1 cellular context compared by ENCODE assay signal in the genomic region with DNA sequence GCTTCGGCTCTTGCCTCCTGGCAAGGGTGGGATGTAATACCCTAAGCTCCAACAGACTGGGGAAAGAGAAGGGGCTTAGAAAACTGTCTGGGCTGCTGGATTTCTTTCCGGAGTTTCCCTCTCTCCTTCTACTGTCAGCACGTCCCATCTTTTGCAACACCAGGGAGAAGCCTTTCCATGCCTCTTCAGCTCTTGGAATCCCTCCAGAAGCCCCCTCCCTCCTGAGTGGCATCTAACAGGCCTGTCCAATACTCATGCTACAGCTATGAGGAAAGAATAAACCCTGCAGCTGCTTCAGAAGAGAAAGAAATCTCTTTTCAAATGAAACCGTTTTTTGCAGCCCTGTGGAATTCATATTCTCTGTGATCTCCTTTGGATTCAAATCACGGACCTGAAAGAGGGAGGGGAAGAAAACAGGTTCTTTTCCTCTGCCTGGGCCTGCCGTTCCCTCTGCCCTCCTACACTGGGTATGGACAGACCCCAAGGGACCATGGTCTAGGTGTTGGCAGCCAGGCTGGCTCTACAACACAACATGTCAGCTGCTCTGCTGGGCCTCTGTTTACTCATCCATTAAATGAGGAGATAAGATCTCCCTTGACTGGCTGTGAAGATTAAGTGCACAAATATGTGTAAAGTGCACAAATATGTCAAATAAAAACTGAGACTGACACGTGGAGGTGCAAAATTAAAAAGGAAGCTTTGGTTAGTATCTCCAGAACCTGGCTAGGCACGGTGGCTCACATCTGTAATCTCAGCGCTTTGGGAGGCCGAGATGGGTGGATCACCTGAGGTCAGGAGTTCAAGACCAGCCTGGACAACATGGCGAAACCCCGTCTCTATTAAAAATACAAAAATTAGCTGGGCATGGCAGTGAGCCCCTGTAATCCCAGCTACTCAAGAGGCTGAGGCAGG.
TF ChIP-seq lines count a peak whose summit lies in the region.

No MANE protein-coding gene starts in this region.

TF ChIP-seq in WTC11, 78 proteins besides CTCF, POLR2A, EP300 and RAD21 (continued from another document):
- TF ChIP-seq, protein P1, sequence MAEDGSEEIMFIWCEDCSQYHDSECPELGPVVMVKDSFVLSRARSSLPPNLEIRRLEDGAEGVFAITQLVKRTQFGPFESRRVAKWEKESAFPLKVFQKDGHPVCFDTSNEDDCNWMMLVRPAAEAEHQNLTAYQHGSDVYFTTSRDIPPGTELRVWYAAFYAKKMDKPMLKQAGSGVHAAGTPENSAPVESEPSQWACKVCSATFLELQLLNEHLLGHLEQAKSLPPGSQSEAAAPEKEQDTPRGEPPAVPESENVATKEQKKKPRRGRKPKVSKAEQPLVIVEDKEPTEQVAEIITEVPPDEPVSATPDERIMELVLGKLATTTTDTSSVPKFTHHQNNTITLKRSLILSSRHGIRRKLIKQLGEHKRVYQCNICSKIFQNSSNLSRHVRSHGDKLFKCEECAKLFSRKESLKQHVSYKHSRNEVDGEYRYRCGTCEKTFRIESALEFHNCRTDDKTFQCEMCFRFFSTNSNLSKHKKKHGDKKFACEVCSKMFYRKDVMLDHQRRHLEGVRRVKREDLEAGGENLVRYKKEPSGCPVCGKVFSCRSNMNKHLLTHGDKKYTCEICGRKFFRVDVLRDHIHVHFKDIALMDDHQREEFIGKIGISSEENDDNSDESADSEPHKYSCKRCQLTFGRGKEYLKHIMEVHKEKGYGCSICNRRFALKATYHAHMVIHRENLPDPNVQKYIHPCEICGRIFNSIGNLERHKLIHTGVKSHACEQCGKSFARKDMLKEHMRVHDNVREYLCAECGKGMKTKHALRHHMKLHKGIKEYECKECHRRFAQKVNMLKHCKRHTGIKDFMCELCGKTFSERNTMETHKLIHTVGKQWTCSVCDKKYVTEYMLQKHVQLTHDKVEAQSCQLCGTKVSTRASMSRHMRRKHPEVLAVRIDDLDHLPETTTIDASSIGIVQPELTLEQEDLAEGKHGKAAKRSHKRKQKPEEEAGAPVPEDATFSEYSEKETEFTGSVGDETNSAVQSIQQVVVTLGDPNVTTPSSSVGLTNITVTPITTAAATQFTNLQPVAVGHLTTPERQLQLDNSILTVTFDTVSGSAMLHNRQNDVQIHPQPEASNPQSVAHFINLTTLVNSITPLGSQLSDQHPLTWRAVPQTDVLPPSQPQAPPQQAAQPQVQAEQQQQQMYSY (CRISPR knock-in tag; IDR thresholded peaks at IDR 0.05), result peak; percentile 58
